10 cellular contexts compared by ENCODE assay signal in the genomic region with DNA sequence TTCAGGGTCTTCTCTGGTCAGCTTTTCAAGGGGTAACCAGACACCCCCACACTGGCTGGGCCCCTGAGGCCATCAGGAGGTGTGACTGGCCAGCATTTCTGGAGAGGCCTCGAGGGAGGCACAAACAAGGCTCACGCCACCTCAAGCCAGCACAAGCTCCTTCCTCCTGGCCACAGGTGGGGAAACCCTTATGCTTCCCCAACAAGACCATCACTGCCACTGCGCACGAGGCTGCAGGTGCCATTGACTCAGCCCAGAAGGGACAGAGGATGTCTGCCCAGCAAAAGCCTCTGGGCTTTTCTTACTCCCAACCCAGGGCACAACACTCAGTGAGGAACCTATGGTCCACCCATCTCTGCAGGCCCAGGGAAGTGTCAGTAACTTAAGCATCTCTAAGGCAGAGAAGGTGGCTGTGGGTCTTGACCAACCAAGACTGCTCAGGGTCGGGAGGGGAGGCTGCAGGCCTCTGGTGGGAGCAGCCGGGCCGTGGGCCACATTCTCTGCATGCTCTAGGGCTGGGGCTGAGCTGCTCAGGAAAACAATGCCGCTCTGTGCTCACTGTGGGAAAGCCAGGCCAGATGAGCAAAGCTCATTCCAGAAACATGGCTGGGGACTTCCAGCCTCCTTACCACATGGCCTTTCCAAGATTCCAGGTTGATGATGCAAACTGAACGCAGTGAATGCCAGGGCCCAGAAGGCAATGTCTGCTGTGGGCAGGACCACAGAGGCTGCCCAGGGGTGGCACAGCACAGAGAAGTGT. TPM values are rescaled to one million over a fixed set of nuclear protein-coding genes. Genes with fewer than 3 reads are reported as not detected.
DNase-seq lines count a peak whose midpoint lies in the region; ATAC-seq and TF ChIP-seq lines count a peak whose summit lies in the region.
"Had no signal": no experiment of that assay in that cellular context is flagged by ENCODE, and none has a peak within 500 bp of the region (broad histone marks: within the 10 kb centered on the region; RNA-seq: fewer than 3 reads in every experiment).

No MANE protein-coding gene starts in this region.

- no peaks in the 10 kb centered on the region for H3K9me3 ChIP-seq in IMR-90 (ENCODE audit: control insufficient read depth, insufficient read depth, low read length)

- CTCF ChIA-PET in IMR-90 (lab: Yijun Ruan, JAX): interaction anchor here (1.3 kb wide), 1 partner anchor 28 kb away, joined by 4 read pairs; no protein-coding TSS in a partner anchor

- peak overlapping the region; percentile 5 for H3K14ac ChIP-seq in IMR-90 (replicated peaks; ENCODE audit: low read depth, low read length)

- H3K36me3 Mint-ChIP-seq in chondrocyte (ENCODE audit: low read depth): peaks cover 4% of the 10 kb centered on the region

- H3K27ac Mint-ChIP-seq in chondrocyte (ENCODE audit: unreplicated experiment): peak overlapping the region; percentile 97
- H3K27ac Mint-ChIP-seq: T-helper 1 cell treated with Interleukin-12 subunit alpha and Interleukin-12 subunit beta and Interleukin-4 antibody, amounts not matched to agents 30 μg/mL and 1 μg/mL, for 36 hours had no signal

- no peak overlapping the region for H3K4me3 Mint-ChIP-seq in chondrocyte (ENCODE audit: unreplicated experiment)
- H3K4me3 Mint-ChIP-seq: T-helper 1 cell treated with Interleukin-12 subunit alpha and Interleukin-12 subunit beta and Interleukin-4 antibody, amounts not matched to agents 30 μg/mL and 1 μg/mL, for 36 hours had no signal

- peak overlapping the region; percentile 40 for H4K91ac ChIP-seq in IMR-90 (ENCODE audit: insufficient read depth, low read depth, low read length)

- H3K79me1 ChIP-seq in IMR-90 (ENCODE audit: low read depth in 1 of 2, low read length in 2 of 2): no peaks in the 10 kb centered on the region

- no peaks in the 10 kb centered on the region for H4K20me1 ChIP-seq in IMR-90 (ENCODE audit: insufficient read depth, low read length)

- peaks cover 15% of the 10 kb centered on the region for H3K4me1 ChIP-seq in IMR-90 (ENCODE audit: control insufficient read depth, insufficient read depth, low read length)

- H4K8ac ChIP-seq in IMR-90 (ENCODE audit: low read depth in 2 of 2, low read length in 2 of 2): peak overlapping the region; percentile 51 to 59; a peak in 3 of 4 replicates

- H2AK9ac ChIP-seq in IMR-90 (replicated peaks; ENCODE audit: low read depth, low read length, poor library complexity): peak overlapping the region; percentile 76

- no peaks in the 10 kb centered on the region for H3K36me3 ChIP-seq in IMR-90 (ENCODE audit: control insufficient read depth, insufficient read depth, low read length)

- DNase-seq in IMR-90 (peak; percentile 95), chondrocyte (ENCODE audit: low spot score) (no peak), stromal cell of bone marrow (ENCODE audit: low read depth) (peak; percentile 71), NCI-H187 treated with DMSO at 0.1 percent for 48 hours (lab: John Stamatoyannopoulos, UW) (no peak), GM13976 (ENCODE audit: low spot score) (no peak), NCI-H2029 treated with DMSO at 0.1 percent for 48 hours (lab: John Stamatoyannopoulos, UW) (no peak)

- H3K4ac ChIP-seq in IMR-90 (ENCODE audit: low read depth, low read length): peak overlapping the region; percentile 70

- H2BK20ac ChIP-seq in IMR-90 (ENCODE audit: low read depth, low read length): peak overlapping the region; percentile 72

- H2AK5ac ChIP-seq in IMR-90 (ENCODE audit: low read depth, low read length): peak overlapping the region; percentile 31

- H3K27me3 ChIP-seq in IMR-90 (ENCODE audit: control insufficient read depth, insufficient read depth, low read length) (no peaks in the 10 kb centered on the region), layer of hippocampus (ENCODE audit: control insufficient read depth, insufficient read depth, low read length) (no peaks in the 10 kb centered on the region)

- no peaks in the 10 kb centered on the region for H3K27me3 Mint-ChIP-seq in chondrocyte (ENCODE audit: low read depth)

- H3K56ac ChIP-seq in IMR-90 (ENCODE audit: extremely low read depth, insufficient read depth, low read length): no peak overlapping the region

- peak overlapping the region; percentile 59 for H2BK5ac ChIP-seq in IMR-90 (ENCODE audit: low read depth, low read length, poor library complexity, severe bottlenecking)

- peak; percentile 76 for ATAC-seq in IMR-90 (ENCODE audit: low read depth)
- ATAC-seq in GM21825 (IDR thresholded peaks at IDR 0.05; ENCODE audit: unreplicated experiment): no peak

- POLR2A ChIA-PET in IMR-90 (lab: Charles Lee; ENCODE audit: unreplicated experiment): no interaction called here

- peak overlapping the region; percentile 81 for H2BK120ac ChIP-seq in IMR-90 (ENCODE audit: low read depth, low read length)

- in situ Hi-C loops in IMR-90 (cut with MboI; ENCODE audit: low sequenced_read_pairs) (no loop called here), GM13976 (cut with MboI; ENCODE audit: low sequenced_read_pairs, unreplicated experiment) (no loop called here)

- TF ChIP-seq CTCF in IMR-90 (conservative IDR thresholded peaks at IDR 0.05; ENCODE audit: low read depth, low read length) (no peak), chondrocyte (IDR thresholded peaks at IDR 0.05) (no peak), GM13976 (IDR thresholded peaks at IDR 0.05; ENCODE audit: borderline replicate concordance, control extremely low read depth, extremely low read depth, insufficient read depth, missing control alignments) (no peak)

- dilution Hi-C loops in IMR-90 (cut with HindIII; ENCODE audit: low sequenced_read_pairs, unreplicated experiment): no loop called here

- peaks cover 11% of the 10 kb centered on the region for H3K9me3 Mint-ChIP-seq in chondrocyte (ENCODE audit: low read depth)
- H3K9me3 Mint-ChIP-seq: T-helper 1 cell treated with Interleukin-12 subunit alpha and Interleukin-12 subunit beta and Interleukin-4 antibody, amounts not matched to agents 30 μg/mL and 1 μg/mL, for 36 hours had no signal

- H3K27ac ChIP-seq in IMR-90 (ENCODE audit: insufficient read depth, low read length): peak overlapping the region; percentile 5
- H3K27ac ChIP-seq in layer of hippocampus (ENCODE audit: low read depth, low read length): peak overlapping the region; percentile 87
- H3K27ac ChIP-seq: epithelial cell of prostate had no signal

- H4K5ac ChIP-seq in IMR-90 (ENCODE audit: low read depth, low read length): peak overlapping the region; percentile 31; the same call in 1 of the 2 replicates

- peaks cover 25% of the 10 kb centered on the region for H3K4me1 Mint-ChIP-seq in chondrocyte (ENCODE audit: low read depth)

- BruUV-seq in IMR-90 (replicated peaks; lab: Mats Ljungman, UMichigan): no TSS peak

- peak overlapping the region; percentile 33; the same call in 1 of the 2 replicates for H3K18ac ChIP-seq in IMR-90 (ENCODE audit: low read depth, low read length)

- H3K9ac ChIP-seq in IMR-90 (ENCODE audit: low read depth, low read length): no peak overlapping the region

- peaks cover 9% of the 10 kb centered on the region; the same call in 1 of the 2 replicates for H3K9me1 ChIP-seq in IMR-90 (ENCODE audit: insufficient read depth, low read length)

- no peak overlapping the region for H3K4me3 ChIP-seq in IMR-90 (ENCODE audit: insufficient read depth, low read depth, low read length)

- TF ChIP-seq POLR2A in IMR-90 (IDR thresholded peaks at IDR 0.05; ENCODE audit: low read depth, low read length): no peak

- peak overlapping the region; percentile 66; the same call in 1 of the 3 replicates for H2BK15ac ChIP-seq in IMR-90 (ENCODE audit: low read depth, low read length)

- intact Hi-C loops in IMR-90 (cut with micrococcal nuclease): no loop called here

- peak overlapping the region; percentile 84 for H2AFZ ChIP-seq in IMR-90 (replicated peaks; ENCODE audit: low read length, poor library complexity)

- TF ChIP-seq RAD21 in IMR-90 (IDR thresholded peaks at IDR 0.05; ENCODE audit: low read length): 0 out of 2 replicates have a peak, but pooled peaks have one; percentile 7

- no peak overlapping the region for H3K23ac ChIP-seq in IMR-90 (ENCODE audit: low read depth, low read length)

- H3K4me2 ChIP-seq in IMR-90 (ENCODE audit: low read depth, low read length): no peak overlapping the region

- WGBS in IMR-90 (ENCODE audit: extremely low coverage in 2 of 2, insufficient read length in 1 of 2), 2 experiments: 10% methylated on average over 2 of the region's 9 CpGs; no CpG with 5 or more reads in 1 of the 2 experiments

TF ChIP-seq in IMR-90, 13 proteins besides CTCF, POLR2A, EP300 and RAD21 (continues in another document):
- no peak for TF ChIP-seq CHD1 (IDR thresholded peaks at IDR 0.05; ENCODE audit: low read depth, low read length)
- TF ChIP-seq, protein P1, sequence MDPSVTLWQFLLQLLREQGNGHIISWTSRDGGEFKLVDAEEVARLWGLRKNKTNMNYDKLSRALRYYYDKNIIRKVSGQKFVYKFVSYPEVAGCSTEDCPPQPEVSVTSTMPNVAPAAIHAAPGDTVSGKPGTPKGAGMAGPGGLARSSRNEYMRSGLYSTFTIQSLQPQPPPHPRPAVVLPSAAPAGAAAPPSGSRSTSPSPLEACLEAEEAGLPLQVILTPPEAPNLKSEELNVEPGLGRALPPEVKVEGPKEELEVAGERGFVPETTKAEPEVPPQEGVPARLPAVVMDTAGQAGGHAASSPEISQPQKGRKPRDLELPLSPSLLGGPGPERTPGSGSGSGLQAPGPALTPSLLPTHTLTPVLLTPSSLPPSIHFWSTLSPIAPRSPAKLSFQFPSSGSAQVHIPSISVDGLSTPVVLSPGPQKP (IDR thresholded peaks at IDR 0.05; ENCODE audit: borderline replicate concordance, low read depth, low read length): no peak
- no peak for TF ChIP-seq RFX5 (IDR thresholded peaks at IDR 0.05; ENCODE audit: low read depth, low read length)
- TF ChIP-seq BHLHE40 (IDR thresholded peaks at IDR 0.05; ENCODE audit: low read depth, low read length): no peak
- TF ChIP-seq FOS (IDR thresholded peaks at IDR 0.05; ENCODE audit: low read depth, low read length): no peak
- no peak for TF ChIP-seq NFE2L2 (IDR thresholded peaks at IDR 0.05; ENCODE audit: low read depth, low read length)
- no peak for TF ChIP-seq SMC3 (IDR thresholded peaks at IDR 0.05; ENCODE audit: low read depth, low read length)

RNA-seq across cellular contexts. Expression of a gene that starts 24.2 kb away (rescaled TPM):
- 5.9 and 6.1 TPM in 2 replicates for total RNA-seq in IMR-90 (2012; rRNA removed)
- polyA plus RNA-seq in IMR-90 (2012; rRNA removed): 8.6 and 10.1 TPM in 2 replicates
- 4.5 and 6.1 TPM in 2 replicates for polyA plus RNA-seq in IMR-90 (2012; cell fraction: cytosol; rRNA removed)
- polyA plus RNA-seq in IMR-90 (2012; cell fraction: nucleus; rRNA removed; ENCODE audit: low replicate concordance): 46.1 and 53.0 TPM in 2 replicates
- 24.6 to 37.8 TPM (median 35.9 TPM) in 3 replicates for total RNA-seq in chondrocyte

RNA-seq across cellular contexts. Expression of a gene that starts 24.2 kb away (rescaled TPM):
- not detected in 2 replicates for total RNA-seq in IMR-90 (2012; rRNA removed)
- polyA plus RNA-seq in IMR-90 (2012; rRNA removed): not detected in 2 replicates
- polyA plus RNA-seq in IMR-90 (2012; cell fraction: cytosol; rRNA removed): not detected in 2 replicates
- not detected in 2 replicates for polyA plus RNA-seq in IMR-90 (2012; cell fraction: nucleus; rRNA removed; ENCODE audit: low replicate concordance)
- not detected in 3 replicates for total RNA-seq in chondrocyte

RNA-seq across cellular contexts. Expression of a gene that starts 43.2 kb away (rescaled TPM):
- total RNA-seq in IMR-90 (2012; rRNA removed): 11.7 and 13.6 TPM in 2 replicates
- polyA plus RNA-seq in IMR-90 (2012; rRNA removed): 19.7 and 30.0 TPM in 2 replicates
- polyA plus RNA-seq in IMR-90 (2012; cell fraction: cytosol; rRNA removed): 16.4 and 30.1 TPM in 2 replicates
- polyA plus RNA-seq in IMR-90 (2012; cell fraction: nucleus; rRNA removed; ENCODE audit: low replicate concordance): 18.4 and 24.2 TPM in 2 replicates
- total RNA-seq in chondrocyte: 9.4 to 105 TPM (median 105 TPM) in 3 replicates

Comparison
In these comparisons a context has a peak if more than half of its experiments do, and no peak if none do; other contexts are left out.
1. DNase-seq: peak in IMR-90 (single experiment) and stromal cell of bone marrow (single experiment); none in chondrocyte (single experiment), NCI-H187 treated with DMSO at 0.1 percent for 48 hours (single experiment), GM13976 (single experiment) and NCI-H2029 treated with DMSO at 0.1 percent for 48 hours (single experiment).